In the genomic region with DNA sequence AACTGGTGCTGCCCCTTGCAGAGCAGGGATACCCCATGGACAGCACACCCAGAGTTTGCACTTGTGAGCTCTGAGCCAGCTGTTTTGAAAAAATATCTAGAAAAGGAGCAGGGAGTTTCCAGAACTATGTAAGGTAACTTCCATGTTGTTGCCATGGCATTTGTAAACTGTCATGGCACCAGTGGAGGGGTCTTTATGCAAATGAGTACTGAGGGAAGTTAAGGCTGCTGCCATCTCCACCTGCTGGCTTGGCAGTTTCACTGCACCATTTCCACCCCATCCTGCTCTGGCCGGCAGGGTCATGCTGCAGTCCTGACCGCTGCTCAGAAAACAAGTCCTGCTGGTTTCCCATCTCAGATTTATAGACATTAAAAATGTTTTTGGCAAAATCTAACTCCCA, we compare ENCODE assay signal across 14 cellular contexts. TPM values are rescaled to one million over a fixed set of nuclear protein-coding genes. Genes with fewer than 3 reads are reported as not detected.
A peak's percentile ranks its signal among the peaks of the same experiment; 100 is the strongest.
DNase-seq lines count a peak whose midpoint lies in the region; ATAC-seq, FAIRE-seq and TF ChIP-seq lines count a peak whose summit lies in the region.
"Had no signal": no experiment of that assay in that cellular context is flagged by ENCODE, and none has a peak within 500 bp of the region (broad histone marks: within the 10 kb centered on the region; RNA-seq: fewer than 3 reads in every experiment).

No MANE protein-coding gene starts in this region.

- H3K4me1 Mint-ChIP-seq in progenitor cell of endocrine pancreas (ENCODE audit: low read depth), result no peaks in the 10 kb centered on the region
- H3K4me1 Mint-ChIP-seq: naive thymus-derived CD8-positive, alpha-beta T cell had no signal

- peaks cover 2% of the 10 kb centered on the region for H3K27me3 Mint-ChIP-seq in progenitor cell of endocrine pancreas

- DNase-seq in NCI-H748 (lab: John Stamatoyannopoulos, UW; ENCODE audit: unreplicated experiment) (peak; percentile 25), NCI-H748 treated with DMSO at 0.1 percent for 48 hours (lab: John Stamatoyannopoulos, UW) (no peak), K562 (ENCODE audit: extremely low read depth in 1 of 4, low spot score in 3 of 4) (peak in 3 of 4 experiments; percentile 26 to 40 (median 26)), progenitor cell of endocrine pancreas (ENCODE audit: low spot score, unreplicated experiment) (no peak), retina (no peak), SKM-1 treated with dmso at 0.1 percent for 144 hours (lab: John Stamatoyannopoulos, UW; ENCODE audit: unreplicated experiment) (no peak), posterior cingulate gyrus (no peak)
- DNase-seq: activated CD4-positive, alpha-beta T cell treated with anti-CD3 and anti-CD28 coated beads, Interleukin-2, amount 50 U/mL, for 1 hour; anterior cingulate cortex; naive thymus-derived CD8-positive, alpha-beta T cell; stimulated activated CD4-positive, alpha-beta T cell treated with anti-CD3 and anti-CD28 coated beads, Interleukin-2, amount 100 ng/mL, for 48 hours; tibial artery had no signal

- no peak overlapping the region for H3K4me3 ChIP-seq in K562
- H3K4me3 ChIP-seq: tibial artery had no signal

- no peaks in the 10 kb centered on the region for H3K9me3 ChIP-seq in K562 (replicated peaks; ENCODE audit: control insufficient read depth, insufficient read depth, low read depth, low read length)

- no peak overlapping the region for H2AFZ ChIP-seq in K562 (ENCODE audit: low read depth, low read length)

- TF ChIP-seq EP300 in K562 (IDR thresholded peaks at IDR 0.05; ENCODE audit: low read length), result no peak

- in situ Hi-C loops in K562 (cut with MboI), result no loop called here

- intact Hi-C loops in K562 (cut with micrococcal nuclease), result loop anchor here (5.0 kb wide), 1 partner anchor 181 kb away; no protein-coding TSS in a partner anchor
- intact Hi-C loops in posterior cingulate gyrus (cut with DNase I), result no loop called here

- TF ChIP-seq CTCF in K562 (IDR thresholded peaks at IDR 0.05 in 2 of 3, conservative IDR thresholded peaks at IDR 0.05 in 1 of 3; ENCODE audit: insufficient read depth in 2 of 3, low read depth in 1 of 3, low read length in 3 of 3), result peak; percentile 46 to 61 (median 47); a peak in 5 of 6 replicates
- TF ChIP-seq CTCF in progenitor cell of endocrine pancreas (IDR thresholded peaks at IDR 0.05; ENCODE audit: unreplicated experiment), result peak; percentile 37

- H4K20me1 ChIP-seq in K562 (replicated peaks; ENCODE audit: control insufficient read depth, insufficient read depth, low read length), result no peaks in the 10 kb centered on the region; the same call in 1 of the 2 replicates

- CTCF ChIA-PET in K562 (lab: Yijun Ruan, JAX; ENCODE audit: low intra/inter-chr PET ratio), result no interaction called here

- no peak for TF ChIP-seq POLR2A in K562 (conservative IDR thresholded peaks at IDR 0.05)

- no peak overlapping the region for H3K27ac Mint-ChIP-seq in progenitor cell of endocrine pancreas
- H3K27ac Mint-ChIP-seq: naive thymus-derived CD8-positive, alpha-beta T cell had no signal

- no peaks in the 10 kb centered on the region for H3K9me1 ChIP-seq in K562 (ENCODE audit: control insufficient read depth, insufficient read depth, low read length)

- H3K4me1 ChIP-seq in K562 (replicated peaks in 1 of 2; ENCODE audit: control insufficient read depth in 2 of 2, insufficient read depth in 2 of 2, low read length in 2 of 2), result peaks cover 0 to 2% of the 10 kb centered on the region in 2 experiments; a peak in 2 of 5 replicates
- H3K4me1 ChIP-seq: tibial artery had no signal

- no peak overlapping the region for H3K4me2 ChIP-seq in K562 (ENCODE audit: insufficient read depth, low read length)

- H3K27ac ChIP-seq in K562 (ENCODE audit: extremely low read depth, low read depth, low read length), result no peak overlapping the region
- H3K27ac ChIP-seq: tibial artery had no signal

- no peak overlapping the region for H3K9ac ChIP-seq in K562 (ENCODE audit: insufficient read depth in 1 of 2, low read depth in 2 of 2, low read length in 2 of 2)

- H3K4me3 Mint-ChIP-seq in progenitor cell of endocrine pancreas (ENCODE audit: low read depth), result no peak overlapping the region
- H3K4me3 Mint-ChIP-seq: naive thymus-derived CD8-positive, alpha-beta T cell had no signal

- H3K36me3 ChIP-seq in K562 (ENCODE audit: control insufficient read depth, insufficient read depth, low read length), result no peaks in the 10 kb centered on the region
- H3K36me3 ChIP-seq: tibial artery had no signal

- BruUV-seq in K562 (replicated peaks; lab: Mats Ljungman, UMichigan), result no TSS peak

- POLR2A ChIA-PET in K562 (lab: Yijun Ruan, JAX), result no interaction called here

- no peaks in the 10 kb centered on the region for H3K36me3 Mint-ChIP-seq in progenitor cell of endocrine pancreas (ENCODE audit: insufficient read depth)

- H3K9me3 Mint-ChIP-seq in progenitor cell of endocrine pancreas (ENCODE audit: low read depth), result peaks cover 24% of the 10 kb centered on the region

- H3K79me2 ChIP-seq in K562 (ENCODE audit: control insufficient read depth, insufficient read depth, low read length), result no peaks in the 10 kb centered on the region

- no peak for FAIRE-seq in K562 (lab: Jason Lieb, UNC)

- ATAC-seq in HG03354 (IDR thresholded peaks at IDR 0.05; ENCODE audit: poor library complexity, severe bottlenecking, unreplicated experiment), result peak; percentile 67
- peak; percentile 92 for ATAC-seq in K562
- ATAC-seq: naive thymus-derived CD8-positive, alpha-beta T cell had no signal

- 4% methylated on average over 2 of the region's 2 CpGs for WGBS in K562 (ENCODE audit: insufficient coverage, low coverage, missing lambda C conversion rate)

- 0 out of 5 replicates have a peak, but pooled peaks cover 0 to under 1% of the 10 kb centered on the region in 2 experiments for H3K27me3 ChIP-seq in K562 (ENCODE audit: control insufficient read depth in 2 of 2, insufficient read depth in 2 of 2, low read length in 2 of 2)
- H3K27me3 ChIP-seq: tibial artery had no signal

- peak in 1 of 2 experiments; percentile 25; a peak in 2 of 4 replicates for TF ChIP-seq RAD21 in K562 (CRISPR knock-in tag; conservative IDR thresholded peaks at IDR 0.05 in 1 of 2, IDR thresholded peaks at IDR 0.05 in 1 of 2)

TF ChIP-seq in K562, 482 proteins besides CTCF, POLR2A, EP300 and RAD21:
- TF ChIP-seq SMC3 (conservative IDR thresholded peaks at IDR 0.05; ENCODE audit: insufficient read depth, low read depth, low read length) (peak; percentile 29), KDM2B (CRISPR knock-in tag; IDR thresholded peaks at IDR 0.05) (no peak), RFX1 (IDR thresholded peaks at IDR 0.05) (peak; percentile 70)

RNA-seq across cellular contexts. Expression of a gene that starts 52.3 kb away (rescaled TPM):
- not detected in 2 replicates for total RNA-seq in K562 (2011; cell fraction: chromatin; rRNA removed; ENCODE audit: low replicate concordance)
- total RNA-seq in K562 (2011; cell fraction: nucleolus; rRNA removed), result not detected in 2 replicates
- not detected in 2 replicates for total RNA-seq in K562 (2011; cell fraction: nucleoplasm; rRNA removed)
- total RNA-seq in K562 (2014; rRNA removed) (not detected in 2 replicates), K562 (2014; rRNA removed; fragmentation: Illumina TruSeq; extraction: Trizol) (not detected in 2 replicates), K562 (2015; rRNA removed; fragmentation: Illumina TruSeq; extraction: Trizol) (not detected in 2 replicates), K562 (2021) (not detected in 2 replicates), progenitor cell of endocrine pancreas (0.50 and 0.62 TPM in 2 replicates)
- polyA plus RNA-seq in K562 (2011; rRNA removed) (not detected in 2 replicates), K562 (2014; fragmentation: Illumina TruSeq; extraction: Trizol) (not detected in 2 replicates), K562 (2014; fragmentation: Nextera tagmentation; extraction: Ambion mirVana) (not detected), K562 (2014; rRNA removed) (not detected in 2 replicates)
- polyA plus RNA-seq in K562 (2011; cell fraction: cytosol; rRNA removed), result not detected in 2 replicates
- not detected in 2 replicates for polyA plus RNA-seq in K562 (2011; cell fraction: nucleus; rRNA removed)
- 0.14 TPM in 1 of 2 replicates, not detected in the other for polyA plus RNA-seq in K562 (2012)
- polyA minus RNA-seq in K562 (2011; rRNA and poly(A)+ RNA removed), result not detected in 2 replicates
- polyA minus RNA-seq in K562 (2011; cell fraction: cytosol; rRNA and poly(A)+ RNA removed), result not detected in 2 replicates
- not detected in 2 replicates for polyA minus RNA-seq in K562 (2011; cell fraction: nucleus; rRNA and poly(A)+ RNA removed)
- total RNA-seq: LHCN-M2 had no signal

Comparison
In these comparisons a context has a peak if more than half of its experiments do, and no peak if none do; other contexts are left out.
1. DNase-seq: peak in NCI-H748 (single experiment) and K562 (3 of 4); none in NCI-H748 treated with DMSO at 0.1 percent for 48 hours (single experiment), progenitor cell of endocrine pancreas (single experiment), retina (single experiment), SKM-1 treated with dmso at 0.1 percent for 144 hours (single experiment) and posterior cingulate gyrus (0 of 10).